4 cellular contexts compared by ENCODE assay signal in genomic region chr2:142903726-142904125, GRCh38. TPM values are rescaled to one million over a fixed set of nuclear protein-coding genes. Genes with fewer than 3 reads are reported as not detected.
"Had no signal": no experiment of that assay in that cellular context is flagged by ENCODE, and none has a peak within 500 bp of the region (broad histone marks: within the 10 kb centered on the region; RNA-seq: fewer than 3 reads in every experiment).

No MANE protein-coding gene starts in this region.

RNA-seq across cellular contexts. Expression of gene KYNU, which starts 26.3 kb away (rescaled TPM):
- total RNA-seq: activated CD4-positive, alpha-beta T cell treated with anti-CD3 and anti-CD28 coated beads for 36 hours; activated CD4-positive, alpha-beta T cell treated with anti-CD3 and anti-CD28 coated beads, Interleukin-2, amount 10 ng/mL, durations not matched to agents 7 days and 5 days; activated CD8-positive, alpha-beta T cell treated with anti-CD3 and anti-CD28 coated beads, Interleukin-2, amount 10 ng/mL, durations not matched to agents 7 days and 5 days; activated T-helper 2 cell treated with anti-CD3 and anti-CD28 coated beads, Interferon-gamma antibody, Interleukin-2, Interleukin-4, amounts not matched to agents 10 μg/mL and 5 μg/mL and 100 μg/mL, durations not matched to agents 14 hours and 24 hours and 36 hours had no signal
